Comparison of ENCODE assay signal across 22 cellular contexts in genomic region chr2:117858336-117858735, GRCh38.
"Had no signal": no experiment of that assay in that cellular context is flagged by ENCODE, and none has a peak within 500 bp of the region (broad histone marks: within the 10 kb centered on the region; RNA-seq: fewer than 3 reads in every experiment).

No MANE protein-coding gene starts in this region.

- H3K27ac ChIP-seq: foreskin keratinocyte, heart right ventricle, left ventricle myocardium inferior, right atrium auricular region, tibial nerve had no signal

- H3K4me3 Mint-ChIP-seq: activated naive CD4-positive, alpha-beta T cell treated with anti-CD3 and anti-CD28 coated beads for 36 hours; activated T-cell treated with anti-CD3 and anti-CD28 coated beads, Interleukin-2, amount 50 U/mL, for 72 hours; naive B cell; nephron progenitor cell had no signal

- H3K4me1 Mint-ChIP-seq: naive B cell, nephron progenitor cell had no signal

- H3K4me1 ChIP-seq: foreskin keratinocyte, heart right ventricle, left ventricle myocardium inferior, right atrium auricular region, tibial nerve had no signal

- DNase-seq: activated CD4-positive, alpha-beta T cell treated with anti-CD3 and anti-CD28 coated beads for 4 hours; activated CD4-positive, alpha-beta T cell treated with anti-CD3 and anti-CD28 coated beads, Interleukin-2, amount 50 U/mL, for 4 hours; activated effector memory CD4-positive, alpha-beta T cell treated with Interleukin-2 at 50 U/mL for 16 hours; activated naive CD4-positive, alpha-beta T cell treated with anti-CD3 and anti-CD28 coated beads for 36 hours; activated T-cell treated with anti-CD3 and anti-CD28 coated beads for 4 hours; activated T-cell treated with anti-CD3 and anti-CD28 coated beads, Interleukin-2, amount 50 U/mL, for 72 hours; amniotic stem cell; caudate nucleus; cortex of kidney; foreskin keratinocyte; heart right ventricle; islet precursor cell; left ventricle myocardium inferior; naive B cell; nucleus accumbens; stimulated activated CD4-positive, alpha-beta T cell treated with anti-CD3 and anti-CD28 coated beads, Interleukin-15, amount 100 ng/mL, for 24 hours; stimulated activated CD4-positive, alpha-beta T cell treated with anti-CD3 and anti-CD28 coated beads, Interleukin-2, amount 100 ng/mL, for 24 hours; stimulated activated naive CD4-positive, alpha-beta T cell treated with Interleukin-2 at 50 U/mL for 16 hours; T-helper 1 cell had no signal

- H3K4me3 ChIP-seq: heart right ventricle, left ventricle myocardium inferior, right atrium auricular region, tibial nerve had no signal

- H3K36me3 ChIP-seq: heart right ventricle, left ventricle myocardium inferior, right atrium auricular region, tibial nerve had no signal

- H3K27ac Mint-ChIP-seq: activated naive CD4-positive, alpha-beta T cell treated with anti-CD3 and anti-CD28 coated beads for 36 hours; activated T-cell treated with anti-CD3 and anti-CD28 coated beads, Interleukin-2, amount 50 U/mL, for 72 hours; naive B cell; nephron progenitor cell had no signal
